In the genomic region with DNA sequence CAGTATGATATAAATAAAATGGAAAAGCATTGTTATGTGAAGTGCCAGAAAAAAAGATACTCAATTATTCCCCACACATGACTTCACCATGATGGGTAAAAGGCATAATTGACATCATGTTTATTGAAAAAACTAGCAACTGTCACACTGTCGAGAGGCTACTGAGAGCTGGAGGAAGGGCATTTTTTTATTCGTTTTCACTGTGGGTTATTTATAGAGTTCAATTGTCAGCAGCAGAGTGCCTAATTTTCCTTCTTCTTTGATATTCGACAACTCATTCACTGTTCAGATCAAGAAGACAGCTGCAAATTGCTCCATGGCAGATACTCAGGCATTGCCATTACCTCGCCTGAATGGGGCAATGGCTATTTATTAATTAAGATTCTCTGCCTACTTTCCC, we compare ENCODE assay signal across 1 cellular context.
TF ChIP-seq lines count a peak whose summit lies in the region.

No MANE protein-coding gene starts in this region.

TF ChIP-seq in neural cell, 6 proteins besides CTCF, POLR2A, EP300 and RAD21 (continued from another document):
- TF ChIP-seq, protein P1, sequence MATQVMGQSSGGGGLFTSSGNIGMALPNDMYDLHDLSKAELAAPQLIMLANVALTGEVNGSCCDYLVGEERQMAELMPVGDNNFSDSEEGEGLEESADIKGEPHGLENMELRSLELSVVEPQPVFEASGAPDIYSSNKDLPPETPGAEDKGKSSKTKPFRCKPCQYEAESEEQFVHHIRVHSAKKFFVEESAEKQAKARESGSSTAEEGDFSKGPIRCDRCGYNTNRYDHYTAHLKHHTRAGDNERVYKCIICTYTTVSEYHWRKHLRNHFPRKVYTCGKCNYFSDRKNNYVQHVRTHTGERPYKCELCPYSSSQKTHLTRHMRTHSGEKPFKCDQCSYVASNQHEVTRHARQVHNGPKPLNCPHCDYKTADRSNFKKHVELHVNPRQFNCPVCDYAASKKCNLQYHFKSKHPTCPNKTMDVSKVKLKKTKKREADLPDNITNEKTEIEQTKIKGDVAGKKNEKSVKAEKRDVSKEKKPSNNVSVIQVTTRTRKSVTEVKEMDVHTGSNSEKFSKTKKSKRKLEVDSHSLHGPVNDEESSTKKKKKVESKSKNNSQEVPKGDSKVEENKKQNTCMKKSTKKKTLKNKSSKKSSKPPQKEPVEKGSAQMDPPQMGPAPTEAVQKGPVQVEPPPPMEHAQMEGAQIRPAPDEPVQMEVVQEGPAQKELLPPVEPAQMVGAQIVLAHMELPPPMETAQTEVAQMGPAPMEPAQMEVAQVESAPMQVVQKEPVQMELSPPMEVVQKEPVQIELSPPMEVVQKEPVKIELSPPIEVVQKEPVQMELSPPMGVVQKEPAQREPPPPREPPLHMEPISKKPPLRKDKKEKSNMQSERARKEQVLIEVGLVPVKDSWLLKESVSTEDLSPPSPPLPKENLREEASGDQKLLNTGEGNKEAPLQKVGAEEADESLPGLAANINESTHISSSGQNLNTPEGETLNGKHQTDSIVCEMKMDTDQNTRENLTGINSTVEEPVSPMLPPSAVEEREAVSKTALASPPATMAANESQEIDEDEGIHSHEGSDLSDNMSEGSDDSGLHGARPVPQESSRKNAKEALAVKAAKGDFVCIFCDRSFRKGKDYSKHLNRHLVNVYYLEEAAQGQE (IDR thresholded peaks at IDR 0.05; ENCODE audit: borderline replicate concordance), result peak; percentile 77
- TF ChIP-seq EZH2 (IDR thresholded peaks at IDR 0.05; ENCODE audit: borderline replicate concordance, insufficient read depth, low read length, poor library complexity, severe bottlenecking), result no peak
